ENCODE assay signal across 1 cellular context in the genomic region with DNA sequence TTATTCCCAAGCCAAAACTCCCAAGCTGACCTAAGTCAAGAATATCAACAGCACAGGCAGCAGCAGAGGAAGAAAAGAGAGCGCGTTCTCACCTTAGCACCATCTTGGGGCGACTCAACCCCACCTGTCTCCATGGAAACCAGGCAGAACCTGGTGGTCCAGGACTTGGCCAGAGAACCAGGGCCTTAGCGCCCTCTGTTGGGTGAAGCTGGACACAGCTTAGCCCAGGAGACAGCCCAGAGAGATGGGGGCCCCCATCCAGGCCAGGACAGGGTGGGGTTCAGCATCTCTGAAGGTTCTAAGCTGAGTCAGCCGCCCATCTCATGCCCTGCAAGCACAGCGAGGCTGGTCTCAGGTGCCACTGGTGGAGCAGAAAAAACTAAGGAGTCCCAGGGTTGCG.
TF ChIP-seq lines count a peak whose summit lies in the region.

No MANE protein-coding gene starts in this region.

TF ChIP-seq in GM23338, 12 proteins besides CTCF, POLR2A, EP300 and RAD21 (continued from another document):
- TF ChIP-seq, protein P1, sequence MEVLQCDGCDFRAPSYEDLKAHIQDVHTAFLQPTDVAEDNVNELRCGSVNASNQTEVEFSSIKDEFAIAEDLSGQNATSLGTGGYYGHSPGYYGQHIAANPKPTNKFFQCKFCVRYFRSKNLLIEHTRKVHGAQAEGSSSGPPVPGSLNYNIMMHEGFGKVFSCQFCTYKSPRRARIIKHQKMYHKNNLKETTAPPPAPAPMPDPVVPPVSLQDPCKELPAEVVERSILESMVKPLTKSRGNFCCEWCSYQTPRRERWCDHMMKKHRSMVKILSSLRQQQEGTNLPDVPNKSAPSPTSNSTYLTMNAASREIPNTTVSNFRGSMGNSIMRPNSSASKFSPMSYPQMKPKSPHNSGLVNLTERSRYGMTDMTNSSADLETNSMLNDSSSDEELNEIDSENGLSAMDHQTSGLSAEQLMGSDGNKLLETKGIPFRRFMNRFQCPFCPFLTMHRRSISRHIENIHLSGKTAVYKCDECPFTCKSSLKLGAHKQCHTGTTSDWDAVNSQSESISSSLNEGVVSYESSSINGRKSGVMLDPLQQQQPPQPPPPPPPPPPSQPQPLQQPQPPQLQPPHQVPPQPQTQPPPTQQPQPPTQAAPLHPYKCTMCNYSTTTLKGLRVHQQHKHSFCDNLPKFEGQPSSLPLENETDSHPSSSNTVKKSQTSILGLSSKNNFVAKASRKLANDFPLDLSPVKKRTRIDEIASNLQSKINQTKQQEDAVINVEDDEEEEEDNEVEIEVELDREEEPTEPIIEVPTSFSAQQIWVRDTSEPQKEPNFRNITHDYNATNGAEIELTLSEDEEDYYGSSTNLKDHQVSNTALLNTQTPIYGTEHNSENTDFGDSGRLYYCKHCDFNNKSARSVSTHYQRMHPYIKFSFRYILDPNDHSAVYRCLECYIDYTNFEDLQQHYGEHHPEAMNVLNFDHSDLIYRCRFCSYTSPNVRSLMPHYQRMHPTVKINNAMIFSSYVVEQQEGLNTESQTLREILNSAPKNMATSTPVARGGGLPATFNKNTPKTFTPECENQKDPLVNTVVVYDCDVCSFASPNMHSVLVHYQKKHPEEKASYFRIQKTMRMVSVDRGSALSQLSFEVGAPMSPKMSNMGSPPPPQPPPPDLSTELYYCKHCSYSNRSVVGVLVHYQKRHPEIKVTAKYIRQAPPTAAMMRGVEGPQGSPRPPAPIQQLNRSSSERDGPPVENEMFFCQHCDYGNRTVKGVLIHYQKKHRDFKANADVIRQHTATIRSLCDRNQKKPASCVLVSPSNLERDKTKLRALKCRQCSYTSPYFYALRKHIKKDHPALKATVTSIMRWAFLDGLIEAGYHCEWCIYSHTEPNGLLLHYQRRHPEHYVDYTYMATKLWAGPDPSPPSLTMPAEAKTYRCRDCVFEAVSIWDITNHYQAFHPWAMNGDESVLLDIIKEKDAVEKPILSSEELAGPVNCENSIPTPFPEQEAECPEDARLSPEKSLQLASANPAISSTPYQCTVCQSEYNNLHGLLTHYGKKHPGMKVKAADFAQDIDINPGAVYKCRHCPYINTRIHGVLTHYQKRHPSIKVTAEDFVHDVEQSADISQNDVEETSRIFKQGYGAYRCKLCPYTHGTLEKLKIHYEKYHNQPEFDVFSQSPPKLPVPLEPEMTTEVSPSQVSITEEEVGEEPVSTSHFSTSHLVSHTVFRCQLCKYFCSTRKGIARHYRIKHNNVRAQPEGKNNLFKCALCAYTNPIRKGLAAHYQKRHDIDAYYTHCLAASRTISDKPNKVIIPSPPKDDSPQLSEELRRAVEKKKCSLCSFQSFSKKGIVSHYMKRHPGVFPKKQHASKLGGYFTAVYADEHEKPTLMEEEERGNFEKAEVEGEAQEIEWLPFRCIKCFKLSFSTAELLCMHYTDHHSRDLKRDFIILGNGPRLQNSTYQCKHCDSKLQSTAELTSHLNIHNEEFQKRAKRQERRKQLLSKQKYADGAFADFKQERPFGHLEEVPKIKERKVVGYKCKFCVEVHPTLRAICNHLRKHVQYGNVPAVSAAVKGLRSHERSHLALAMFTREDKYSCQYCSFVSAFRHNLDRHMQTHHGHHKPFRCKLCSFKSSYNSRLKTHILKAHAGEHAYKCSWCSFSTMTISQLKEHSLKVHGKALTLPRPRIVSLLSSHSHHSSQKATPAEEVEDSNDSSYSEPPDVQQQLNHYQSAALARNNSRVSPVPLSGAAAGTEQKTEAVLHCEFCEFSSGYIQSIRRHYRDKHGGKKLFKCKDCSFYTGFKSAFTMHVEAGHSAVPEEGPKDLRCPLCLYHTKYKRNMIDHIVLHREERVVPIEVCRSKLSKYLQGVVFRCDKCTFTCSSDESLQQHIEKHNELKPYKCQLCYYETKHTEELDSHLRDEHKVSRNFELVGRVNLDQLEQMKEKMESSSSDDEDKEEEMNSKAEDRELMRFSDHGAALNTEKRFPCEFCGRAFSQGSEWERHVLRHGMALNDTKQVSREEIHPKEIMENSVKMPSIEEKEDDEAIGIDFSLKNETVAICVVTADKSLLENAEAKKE (CRISPR knock-in tag; IDR thresholded peaks at IDR 0.05), result no peak
- TF ChIP-seq CREB1 (CRISPR knock-in tag; IDR thresholded peaks at IDR 0.05; ENCODE audit: low read depth), result no peak
- TF ChIP-seq JUNB (IDR thresholded peaks at IDR 0.05; ENCODE audit: unreplicated experiment), result no peak
- TF ChIP-seq, protein P2, sequence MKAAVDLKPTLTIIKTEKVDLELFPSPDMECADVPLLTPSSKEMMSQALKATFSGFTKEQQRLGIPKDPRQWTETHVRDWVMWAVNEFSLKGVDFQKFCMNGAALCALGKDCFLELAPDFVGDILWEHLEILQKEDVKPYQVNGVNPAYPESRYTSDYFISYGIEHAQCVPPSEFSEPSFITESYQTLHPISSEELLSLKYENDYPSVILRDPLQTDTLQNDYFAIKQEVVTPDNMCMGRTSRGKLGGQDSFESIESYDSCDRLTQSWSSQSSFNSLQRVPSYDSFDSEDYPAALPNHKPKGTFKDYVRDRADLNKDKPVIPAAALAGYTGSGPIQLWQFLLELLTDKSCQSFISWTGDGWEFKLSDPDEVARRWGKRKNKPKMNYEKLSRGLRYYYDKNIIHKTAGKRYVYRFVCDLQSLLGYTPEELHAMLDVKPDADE (IDR thresholded peaks at IDR 0.05), result no peak
- TF ChIP-seq POLR2AphosphoS5 (IDR thresholded peaks at IDR 0.05; ENCODE audit: low read depth), result no peak
- TF ChIP-seq ZNF331 (CRISPR knock-in tag; IDR thresholded peaks at IDR 0.05; ENCODE audit: low read depth), result no peak
